In genomic region chr15:67144609-67145306, GRCh38 we compare ENCODE assay signal across 9 cellular contexts.
DNase-seq lines count a peak whose midpoint lies in the region; ATAC-seq and TF ChIP-seq lines count a peak whose summit lies in the region.
"Had no signal": no experiment of that assay in that cellular context is flagged by ENCODE, and none has a peak within 500 bp of the region (broad histone marks: within the 10 kb centered on the region; RNA-seq: fewer than 3 reads in every experiment).

No MANE protein-coding gene starts in this region.

- POLR2A ChIA-PET in activated CD8-positive, alpha-beta T cell treated with anti-CD3 and anti-CD28 coated beads, Interleukin-2, amount 10 ng/mL, durations not matched to agents 7 days and 5 days (lab: Charles Lee): interaction anchor here (2.7 kb wide), 1 partner anchor 10 kb away, joined by 16 read pairs; no protein-coding TSS in a partner anchor

- no peak for TF ChIP-seq CTCF in AG09309 (IDR thresholded peaks at IDR 0.05; ENCODE audit: control insufficient read depth, insufficient read depth, low read depth, low read length, missing control alignments)

- no peak overlapping the region for H3K9ac ChIP-seq in mucosa of rectum (ENCODE audit: low read depth in 1 of 2, low read length in 2 of 2)

- no peak overlapping the region for H3K27ac Mint-ChIP-seq in activated CD8-positive, alpha-beta T cell treated with anti-CD3 and anti-CD28 coated beads, Interleukin-2, amount 10 ng/mL, durations not matched to agents 7 days and 5 days

- H3K36me3 ChIP-seq in mucosa of rectum (ENCODE audit: control insufficient read depth in 2 of 2, insufficient read depth in 2 of 2, low read length in 2 of 2): peaks cover 0 to 2% of the 10 kb centered on the region in 2 donors
- H3K36me3 ChIP-seq: lower lobe of right lung had no signal

- CTCF ChIA-PET in activated CD8-positive, alpha-beta T cell treated with anti-CD3 and anti-CD28 coated beads, Interleukin-2, amount 10 ng/mL, durations not matched to agents 7 days and 5 days (lab: Charles Lee): interaction anchor here (1.1 kb wide), 1 partner anchor 27 kb away, joined by 3 read pairs; no protein-coding TSS in a partner anchor

- H3K4me3 Mint-ChIP-seq in activated CD8-positive, alpha-beta T cell treated with anti-CD3 and anti-CD28 coated beads, Interleukin-2, amount 10 ng/mL, durations not matched to agents 7 days and 5 days: no peak overlapping the region

- peaks cover 13% of the 10 kb centered on the region for H3K36me3 Mint-ChIP-seq in activated CD8-positive, alpha-beta T cell treated with anti-CD3 and anti-CD28 coated beads, Interleukin-2, amount 10 ng/mL, durations not matched to agents 7 days and 5 days (ENCODE audit: low read depth)

- peaks cover 45 to 49% of the 10 kb centered on the region in 2 donors for H3K4me1 ChIP-seq in mucosa of rectum (ENCODE audit: control insufficient read depth in 2 of 2, insufficient read depth in 2 of 2, low read length in 2 of 2)

- no peaks in the 10 kb centered on the region for H3K27me3 Mint-ChIP-seq in activated CD8-positive, alpha-beta T cell treated with anti-CD3 and anti-CD28 coated beads, Interleukin-2, amount 10 ng/mL, durations not matched to agents 7 days and 5 days (ENCODE audit: low read depth)

- peaks cover 76% of the 10 kb centered on the region for H3K4me1 Mint-ChIP-seq in activated CD8-positive, alpha-beta T cell treated with anti-CD3 and anti-CD28 coated beads, Interleukin-2, amount 10 ng/mL, durations not matched to agents 7 days and 5 days (ENCODE audit: low read depth)

- no peaks in the 10 kb centered on the region for H3K9me3 Mint-ChIP-seq in activated CD8-positive, alpha-beta T cell treated with anti-CD3 and anti-CD28 coated beads, Interleukin-2, amount 10 ng/mL, durations not matched to agents 7 days and 5 days (ENCODE audit: insufficient read depth)

- H3K4me3 ChIP-seq in AG09309 (ENCODE audit: control insufficient read depth, low read depth, low read length) (no peak overlapping the region), mucosa of rectum (ENCODE audit: low read length in 2 of 2) (no peak overlapping the region)
- H3K4me3 ChIP-seq: lower lobe of right lung had no signal

- peak; percentile 91 for DNase-seq in AG09309 (ENCODE audit: low read depth)
- DNase-seq in HS-5 (ENCODE audit: low read depth): peak; percentile 53
- peak; percentile 99 for DNase-seq in amniotic epithelial cell (ENCODE audit: low read depth)
- no peak for DNase-seq in SW 1271 (lab: John Stamatoyannopoulos, UW)
- no peak for DNase-seq in activated CD8-positive, alpha-beta T cell treated with anti-CD3 and anti-CD28 coated beads, Interleukin-2, amount 10 ng/mL, durations not matched to agents 7 days and 5 days
- no peak for DNase-seq in ureter (ENCODE audit: low spot score)
- DNase-seq: lower lobe of right lung had no signal

- peak overlapping the region; percentile 1 to 4 for H3K27ac ChIP-seq in mucosa of rectum (ENCODE audit: low read depth in 2 of 2, low read length in 2 of 2)
- H3K27ac ChIP-seq: lower lobe of right lung had no signal

- no peaks in the 10 kb centered on the region for H3K9me3 ChIP-seq in mucosa of rectum (ENCODE audit: control insufficient read depth in 2 of 2, low read length in 2 of 2)
- H3K9me3 ChIP-seq: lower lobe of right lung had no signal

- no peaks in the 10 kb centered on the region for H3K27me3 ChIP-seq in mucosa of rectum (ENCODE audit: control insufficient read depth in 2 of 2, insufficient read depth in 2 of 2, low read length in 2 of 2)

- no peak for ATAC-seq in activated CD8-positive, alpha-beta T cell treated with anti-CD3 and anti-CD28 coated beads, Interleukin-2, amount 10 ng/mL, durations not matched to agents 7 days and 5 days
- ATAC-seq in GM21528 (IDR thresholded peaks at IDR 0.05; ENCODE audit: low FRiP score, unreplicated experiment): no peak
- ATAC-seq: lower lobe of right lung had no signal

Comparison
In these comparisons a context has a peak if more than half of its experiments do, and no peak if none do; other contexts are left out.
1. DNase-seq: peak in AG09309 (single experiment), HS-5 (single experiment) and amniotic epithelial cell (single experiment); none in SW 1271 (0 of 2), activated CD8-positive, alpha-beta T cell treated with anti-CD3 and anti-CD28 coated beads, Interleukin-2, amount 10 ng/mL, durations not matched to agents 7 days and 5 days (single experiment) and ureter (single experiment).